In the genomic region with DNA sequence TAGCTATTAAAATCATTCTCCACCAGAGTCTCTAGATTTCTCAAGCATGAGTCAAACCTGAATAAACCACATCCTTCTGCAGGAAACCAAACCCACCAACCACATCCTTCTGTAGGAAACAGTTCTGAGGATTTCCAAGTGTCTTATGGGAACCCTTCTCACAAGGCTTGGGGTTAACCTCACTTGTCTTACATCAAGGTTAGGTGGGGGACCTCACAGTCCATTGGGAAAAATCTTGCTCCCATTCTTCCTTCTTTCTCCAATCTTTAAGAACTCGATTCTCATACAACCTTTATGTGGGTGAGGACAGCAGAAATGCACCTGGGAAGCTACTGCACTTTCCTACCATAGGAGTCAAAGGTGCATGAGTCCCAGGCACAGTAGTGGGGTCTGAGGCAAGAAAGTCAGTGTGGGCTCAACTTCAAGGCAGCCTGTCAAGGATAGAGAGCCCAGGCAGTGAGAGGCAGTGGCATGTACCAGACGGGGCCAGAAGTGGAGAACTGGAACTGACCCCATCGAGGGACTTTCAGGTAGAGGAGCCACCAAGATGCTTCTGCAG, we compare ENCODE assay signal across 1 cellular context.
TF ChIP-seq lines count a peak whose summit lies in the region.

No MANE protein-coding gene starts in this region.

TF ChIP-seq in GM12878, 131 proteins besides CTCF, POLR2A, EP300 and RAD21 (continued from another document):
- TF ChIP-seq, protein P1, sequence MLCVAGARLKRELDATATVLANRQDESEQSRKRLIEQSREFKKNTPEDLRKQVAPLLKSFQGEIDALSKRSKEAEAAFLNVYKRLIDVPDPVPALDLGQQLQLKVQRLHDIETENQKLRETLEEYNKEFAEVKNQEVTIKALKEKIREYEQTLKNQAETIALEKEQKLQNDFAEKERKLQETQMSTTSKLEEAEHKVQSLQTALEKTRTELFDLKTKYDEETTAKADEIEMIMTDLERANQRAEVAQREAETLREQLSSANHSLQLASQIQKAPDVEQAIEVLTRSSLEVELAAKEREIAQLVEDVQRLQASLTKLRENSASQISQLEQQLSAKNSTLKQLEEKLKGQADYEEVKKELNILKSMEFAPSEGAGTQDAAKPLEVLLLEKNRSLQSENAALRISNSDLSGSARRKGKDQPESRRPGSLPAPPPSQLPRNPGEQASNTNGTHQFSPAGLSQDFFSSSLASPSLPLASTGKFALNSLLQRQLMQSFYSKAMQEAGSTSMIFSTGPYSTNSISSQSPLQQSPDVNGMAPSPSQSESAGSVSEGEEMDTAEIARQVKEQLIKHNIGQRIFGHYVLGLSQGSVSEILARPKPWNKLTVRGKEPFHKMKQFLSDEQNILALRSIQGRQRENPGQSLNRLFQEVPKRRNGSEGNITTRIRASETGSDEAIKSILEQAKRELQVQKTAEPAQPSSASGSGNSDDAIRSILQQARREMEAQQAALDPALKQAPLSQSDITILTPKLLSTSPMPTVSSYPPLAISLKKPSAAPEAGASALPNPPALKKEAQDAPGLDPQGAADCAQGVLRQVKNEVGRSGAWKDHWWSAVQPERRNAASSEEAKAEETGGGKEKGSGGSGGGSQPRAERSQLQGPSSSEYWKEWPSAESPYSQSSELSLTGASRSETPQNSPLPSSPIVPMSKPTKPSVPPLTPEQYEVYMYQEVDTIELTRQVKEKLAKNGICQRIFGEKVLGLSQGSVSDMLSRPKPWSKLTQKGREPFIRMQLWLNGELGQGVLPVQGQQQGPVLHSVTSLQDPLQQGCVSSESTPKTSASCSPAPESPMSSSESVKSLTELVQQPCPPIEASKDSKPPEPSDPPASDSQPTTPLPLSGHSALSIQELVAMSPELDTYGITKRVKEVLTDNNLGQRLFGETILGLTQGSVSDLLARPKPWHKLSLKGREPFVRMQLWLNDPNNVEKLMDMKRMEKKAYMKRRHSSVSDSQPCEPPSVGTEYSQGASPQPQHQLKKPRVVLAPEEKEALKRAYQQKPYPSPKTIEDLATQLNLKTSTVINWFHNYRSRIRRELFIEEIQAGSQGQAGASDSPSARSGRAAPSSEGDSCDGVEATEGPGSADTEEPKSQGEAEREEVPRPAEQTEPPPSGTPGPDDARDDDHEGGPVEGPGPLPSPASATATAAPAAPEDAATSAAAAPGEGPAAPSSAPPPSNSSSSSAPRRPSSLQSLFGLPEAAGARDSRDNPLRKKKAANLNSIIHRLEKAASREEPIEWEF (IDR thresholded peaks at IDR 0.05; ENCODE audit: insufficient replicate concordance, low read depth, low read length) = no peak
- TF ChIP-seq, protein P2, sequence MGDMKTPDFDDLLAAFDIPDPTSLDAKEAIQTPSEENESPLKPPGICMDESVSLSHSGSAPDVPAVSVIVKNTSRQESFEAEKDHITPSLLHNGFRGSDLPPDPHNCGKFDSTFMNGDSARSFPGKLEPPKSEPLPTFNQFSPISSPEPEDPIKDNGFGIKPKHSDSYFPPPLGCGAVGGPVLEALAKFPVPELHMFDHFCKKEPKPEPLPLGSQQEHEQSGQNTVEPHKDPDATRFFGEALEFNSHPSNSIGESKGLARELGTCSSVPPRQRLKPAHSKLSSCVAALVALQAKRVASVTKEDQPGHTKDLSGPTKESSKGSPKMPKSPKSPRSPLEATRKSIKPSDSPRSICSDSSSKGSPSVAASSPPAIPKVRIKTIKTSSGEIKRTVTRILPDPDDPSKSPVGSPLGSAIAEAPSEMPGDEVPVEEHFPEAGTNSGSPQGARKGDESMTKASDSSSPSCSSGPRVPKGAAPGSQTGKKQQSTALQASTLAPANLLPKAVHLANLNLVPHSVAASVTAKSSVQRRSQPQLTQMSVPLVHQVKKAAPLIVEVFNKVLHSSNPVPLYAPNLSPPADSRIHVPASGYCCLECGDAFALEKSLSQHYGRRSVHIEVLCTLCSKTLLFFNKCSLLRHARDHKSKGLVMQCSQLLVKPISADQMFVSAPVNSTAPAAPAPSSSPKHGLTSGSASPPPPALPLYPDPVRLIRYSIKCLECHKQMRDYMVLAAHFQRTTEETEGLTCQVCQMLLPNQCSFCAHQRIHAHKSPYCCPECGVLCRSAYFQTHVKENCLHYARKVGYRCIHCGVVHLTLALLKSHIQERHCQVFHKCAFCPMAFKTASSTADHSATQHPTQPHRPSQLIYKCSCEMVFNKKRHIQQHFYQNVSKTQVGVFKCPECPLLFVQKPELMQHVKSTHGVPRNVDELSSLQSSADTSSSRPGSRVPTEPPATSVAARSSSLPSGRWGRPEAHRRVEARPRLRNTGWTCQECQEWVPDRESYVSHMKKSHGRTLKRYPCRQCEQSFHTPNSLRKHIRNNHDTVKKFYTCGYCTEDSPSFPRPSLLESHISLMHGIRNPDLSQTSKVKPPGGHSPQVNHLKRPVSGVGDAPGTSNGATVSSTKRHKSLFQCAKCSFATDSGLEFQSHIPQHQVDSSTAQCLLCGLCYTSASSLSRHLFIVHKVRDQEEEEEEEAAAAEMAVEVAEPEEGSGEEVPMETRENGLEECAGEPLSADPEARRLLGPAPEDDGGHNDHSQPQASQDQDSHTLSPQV (IDR thresholded peaks at IDR 0.05) = no peak
- TF ChIP-seq NFIC (IDR thresholded peaks at IDR 0.05; ENCODE audit: low read depth, low read length) = peak; percentile 98
- no peak for TF ChIP-seq BACH1 (IDR thresholded peaks at IDR 0.05; ENCODE audit: borderline replicate concordance)
- 0 out of 2 replicates have a peak, but pooled peaks have one; percentile 18 for TF ChIP-seq SPI1 (IDR thresholded peaks at IDR 0.05; ENCODE audit: borderline replicate concordance, insufficient read depth, low read depth, low read length)
- TF ChIP-seq PML (IDR thresholded peaks at IDR 0.05; ENCODE audit: low read length) = peak; percentile 51; the same call in 1 of the 2 replicates
- no peak for TF ChIP-seq ZNF207 (IDR thresholded peaks at IDR 0.05; ENCODE audit: borderline replicate concordance)
- TF ChIP-seq CBFB (IDR thresholded peaks at IDR 0.05; ENCODE audit: low read depth) = peak; percentile 91
- TF ChIP-seq YY1 (IDR thresholded peaks at IDR 0.05; ENCODE audit: low read depth, low read length) = no peak
TF ChIP-seq in GM12878: peak in this region for 30.
